In the genomic region with DNA sequence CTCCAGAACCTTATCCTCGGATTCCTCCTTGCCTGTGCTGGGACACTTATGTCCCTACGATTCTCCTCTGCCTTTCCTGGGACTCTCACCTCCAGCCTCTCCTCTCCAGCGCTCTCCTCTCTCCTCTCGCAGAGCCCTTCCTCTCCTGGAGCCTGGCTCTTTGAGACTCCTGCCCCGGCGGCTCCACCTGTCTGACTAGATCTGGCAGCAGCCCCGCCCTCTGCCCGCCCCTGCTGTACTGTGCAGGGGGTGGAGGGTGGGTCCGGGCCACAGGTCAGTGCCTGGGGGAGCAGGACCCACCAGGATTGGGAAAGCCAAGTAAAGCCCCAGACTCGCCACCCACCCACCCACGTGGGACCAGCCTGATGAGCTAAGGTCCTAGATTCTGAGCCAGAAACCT, we compare ENCODE assay signal across 8 cellular contexts. TPM values are rescaled to one million over a fixed set of nuclear protein-coding genes. Genes with fewer than 3 reads are reported as not detected.
DNase-seq lines count a peak whose midpoint lies in the region; ATAC-seq, FAIRE-seq and TF ChIP-seq lines count a peak whose summit lies in the region.

No MANE protein-coding gene starts in this region.

- no peak overlapping the region for H4K8ac ChIP-seq in H1 (ENCODE audit: extremely low read depth, insufficient read depth, low read length)
- no peak overlapping the region for H4K8ac ChIP-seq in neuronal stem cell (ENCODE audit: low read depth, low read length)

- H4K20me1 ChIP-seq in DND-41 (ENCODE audit: insufficient read depth, low read length) (peaks cover 8% of the 10 kb centered on the region; the same call in 1 of the 2 replicates), H1 (replicated peaks in 1 of 2; ENCODE audit: control insufficient read depth in 1 of 2, insufficient read depth in 2 of 2, low read length in 2 of 2) (peaks cover 5 to 15% of the 10 kb centered on the region in 2 experiments)

- no peak for TF ChIP-seq RAD21 in H1 (IDR thresholded peaks at IDR 0.05 in 1 of 2, conservative IDR thresholded peaks at IDR 0.05 in 1 of 2; ENCODE audit: low read depth in 2 of 2, low read length in 2 of 2)

- peak overlapping the region; percentile 1; the same call in 1 of the 2 replicates for H3K27ac ChIP-seq in DND-41 (ENCODE audit: low read length)
- H3K27ac ChIP-seq in H1 (ENCODE audit: low read depth, low read length): no peak overlapping the region
- no peak overlapping the region for H3K27ac ChIP-seq in neuronal stem cell (replicated peaks; ENCODE audit: low read length)
- H3K27ac ChIP-seq in WERI-Rb-1: no peak overlapping the region

- H3K9me3 ChIP-seq in DND-41 (ENCODE audit: insufficient read depth, low read length, severe bottlenecking) (no peaks in the 10 kb centered on the region), H1 (ENCODE audit: insufficient read depth in 2 of 2, low read depth in 1 of 2, low read length in 1 of 2) (no peaks in the 10 kb centered on the region), neuronal stem cell (replicated peaks in 1 of 2; ENCODE audit: control insufficient read depth in 2 of 2, insufficient read depth in 1 of 2, low read depth in 1 of 2, low read length in 2 of 2) (no peaks in the 10 kb centered on the region), WERI-Rb-1 (ENCODE audit: severe bottlenecking) (no peaks in the 10 kb centered on the region)

- H4K91ac ChIP-seq in H1 (replicated peaks; ENCODE audit: insufficient read length, low read length) (no peak overlapping the region), neuronal stem cell (ENCODE audit: low read depth, low read length, poor library complexity) (no peak overlapping the region)

- TF ChIP-seq POLR2A in H1 (IDR thresholded peaks at IDR 0.05; ENCODE audit: control extremely low read depth in 1 of 2, low read depth in 2 of 2, low read length in 2 of 2): no peak

- no peak overlapping the region for H2BK120ac ChIP-seq in H1 (replicated peaks; ENCODE audit: low read depth, low read length)
- no peak overlapping the region for H2BK120ac ChIP-seq in neuronal stem cell (ENCODE audit: low read depth, low read length)

- peaks cover 13% of the 10 kb centered on the region for H3K23me2 ChIP-seq in H1 (ENCODE audit: low read depth, low read length)

- H3K9ac ChIP-seq in DND-41 (ENCODE audit: low read depth, low read length) (peak overlapping the region; percentile 77; the same call in 1 of the 2 replicates), H1 (replicated peaks in 1 of 4; ENCODE audit: extremely low read depth in 1 of 4, low read depth in 3 of 4, low read length in 3 of 4) (no peak overlapping the region), neuronal stem cell (ENCODE audit: low read depth, low read length, poor library complexity) (no peak overlapping the region)

- no peak for TF ChIP-seq EP300 in H1 (IDR thresholded peaks at IDR 0.05; ENCODE audit: borderline replicate concordance in 1 of 2, low read depth in 2 of 2, low read length in 2 of 2)

- peak overlapping the region; percentile 96; the same call in 1 of the 2 replicates for H3K4me2 ChIP-seq in DND-41 (ENCODE audit: insufficient read depth, low read length)
- H3K4me2 ChIP-seq in H1 (ENCODE audit: insufficient read depth in 1 of 2, low read depth in 2 of 2, low read length in 2 of 2): peak overlapping the region; percentile 93 to 96
- no peak overlapping the region for H3K4me2 ChIP-seq in neuronal stem cell (ENCODE audit: insufficient read depth, low read length, poor library complexity, severe bottlenecking)

- ATAC-seq in DND-41 (ENCODE audit: insufficient read depth, low read depth): no peak
- no peak for ATAC-seq in HG02763 (IDR thresholded peaks at IDR 0.05; ENCODE audit: unreplicated experiment)
- no peak for ATAC-seq in HG02970 (IDR thresholded peaks at IDR 0.05; ENCODE audit: low FRiP score, unreplicated experiment)

- H2AFZ ChIP-seq in DND-41 (ENCODE audit: low read depth, low read length) (no peak overlapping the region), H1 (ENCODE audit: low read length) (no peak overlapping the region), neuronal stem cell (ENCODE audit: low read length) (no peak overlapping the region)

- POLR2A ChIA-PET in H1 (lab: Charles Lee; ENCODE audit: partially characterized antibody): interaction anchor here (0.8 to 1.8 kb wide), 3 partner anchors 8 to 12 kb away, joined by 3 to 5 read pairs (median 3); no protein-coding TSS in a partner anchor

- no peak for TF ChIP-seq CTCF in DND-41 (IDR thresholded peaks at IDR 0.05; ENCODE audit: borderline replicate concordance, extremely low read depth, low read length, poor library complexity, severe bottlenecking)
- no peak for TF ChIP-seq CTCF in H1 (IDR thresholded peaks at IDR 0.05; ENCODE audit: control extremely low read depth in 1 of 3, insufficient read depth in 1 of 3, low read depth in 1 of 3, low read length in 3 of 3)
- no peak for TF ChIP-seq CTCF in WERI-Rb-1 (IDR thresholded peaks at IDR 0.05; ENCODE audit: low read depth, low read length)

- H3K18ac ChIP-seq in H1 (ENCODE audit: extremely low read depth, low read length) (no peak overlapping the region; the same call in 1 of the 2 replicates), neuronal stem cell (ENCODE audit: low read length) (peak overlapping the region; percentile 21)

- H4K5ac ChIP-seq in H1 (ENCODE audit: insufficient read length, low read depth, low read length): no peak overlapping the region

- H3K56ac ChIP-seq in H1 (replicated peaks; ENCODE audit: insufficient read length, low read depth, low read length): no peak overlapping the region

- H3K79me1 ChIP-seq in H1 (ENCODE audit: low read depth, low read length) (peaks cover 9% of the 10 kb centered on the region), neuronal stem cell (ENCODE audit: low read depth, low read length) (peaks cover 4% of the 10 kb centered on the region)

- 53% methylated on average over 6 of the region's 11 CpGs; no CpG with 5 or more reads in 1 of the 2 experiments for WGBS in H1 (ENCODE audit: extremely low coverage in 1 of 2, insufficient coverage in 1 of 2, insufficient read length in 1 of 2, insufficient replicate concordance in 2 of 2, low coverage in 1 of 2, low lambda C conversion rate in 2 of 2, missing lambda C conversion rate in 1 of 2), 2 experiments
- no CpG with 5 or more reads among the region's 11 CpGs for WGBS in neuronal stem cell (ENCODE audit: extremely low coverage in 2 of 2, insufficient read length in 2 of 2, insufficient replicate concordance in 1 of 2), 2 donors

- H3K79me2 ChIP-seq in DND-41 (ENCODE audit: insufficient read depth, low read length) (peaks cover 46% of the 10 kb centered on the region), H1 (ENCODE audit: control insufficient read depth in 1 of 2, insufficient read depth in 2 of 2, low read length in 2 of 2) (peaks cover 0 to 5% of the 10 kb centered on the region in 2 experiments; a peak in 1 of 4 replicates)

- H2BK5ac ChIP-seq in H1 (ENCODE audit: low read depth, low read length): no peak overlapping the region
- H2BK5ac ChIP-seq in neuronal stem cell (ENCODE audit: low read length): no peak overlapping the region

- H2BK15ac ChIP-seq in H1 (ENCODE audit: low read length) (no peak overlapping the region), neuronal stem cell (ENCODE audit: low read length) (no peak overlapping the region)

- H2AK5ac ChIP-seq in H1 (ENCODE audit: low read depth, low read length) (no peak overlapping the region), neuronal stem cell (ENCODE audit: low read depth, low read length) (peak overlapping the region; percentile 47)

- no peak overlapping the region for H2BK12ac ChIP-seq in H1 (ENCODE audit: low read depth, low read length)
- H2BK12ac ChIP-seq in neuronal stem cell (ENCODE audit: low read length): no peak overlapping the region

- no peaks in the 10 kb centered on the region for H3K27me3 ChIP-seq in DND-41 (ENCODE audit: insufficient read depth, low read length, poor library complexity)
- no peaks in the 10 kb centered on the region for H3K27me3 ChIP-seq in H1 (replicated peaks in 1 of 4; ENCODE audit: control insufficient read depth in 3 of 4, extremely low read depth in 1 of 4, insufficient read depth in 3 of 4, low read length in 3 of 4)
- H3K27me3 ChIP-seq in neuronal stem cell (ENCODE audit: control insufficient read depth in 3 of 3, insufficient read depth in 3 of 3, low read depth in 1 of 3, low read length in 3 of 3): no peaks in the 10 kb centered on the region
- H3K27me3 ChIP-seq in WERI-Rb-1 (ENCODE audit: insufficient read depth, low read depth, severe bottlenecking): no peaks in the 10 kb centered on the region

- no peak overlapping the region for H3K23ac ChIP-seq in H1 (ENCODE audit: insufficient read length)
- no peak overlapping the region for H3K23ac ChIP-seq in neuronal stem cell (ENCODE audit: low read depth, low read length, poor library complexity)

- H2BK20ac ChIP-seq in H1 (ENCODE audit: low read length): no peak overlapping the region

- H3K14ac ChIP-seq in H1 (ENCODE audit: insufficient read length): no peak overlapping the region
- no peak overlapping the region for H3K14ac ChIP-seq in neuronal stem cell (ENCODE audit: low read length)

- no peak overlapping the region for H3K4ac ChIP-seq in H1 (replicated peaks; ENCODE audit: insufficient read length, low read depth, low read length)
- H3K4ac ChIP-seq in neuronal stem cell (ENCODE audit: low read length): no peak overlapping the region

- H3K36me3 ChIP-seq in DND-41 (ENCODE audit: insufficient read depth, low read length) (peaks cover 49% of the 10 kb centered on the region), H1 (ENCODE audit: control insufficient read depth in 2 of 4, insufficient read depth in 4 of 4, low read length in 3 of 4) (peaks cover 14 to 41% (median 23%) of the 10 kb centered on the region in 4 experiments), neuronal stem cell (replicated peaks in 1 of 2; ENCODE audit: control insufficient read depth in 2 of 2, insufficient read depth in 2 of 2, low read length in 2 of 2) (peaks cover 29 to 43% of the 10 kb centered on the region in 2 donors), WERI-Rb-1 (peaks cover 48% of the 10 kb centered on the region)

- H3K4me1 ChIP-seq in DND-41 (ENCODE audit: insufficient read depth, low read length): peaks cover 37% of the 10 kb centered on the region
- peaks cover 4 to 21% (median 13%) of the 10 kb centered on the region in 4 experiments for H3K4me1 ChIP-seq in H1 (replicated peaks in 1 of 4; ENCODE audit: control insufficient read depth in 3 of 4, insufficient read depth in 4 of 4, low read length in 3 of 4)
- H3K4me1 ChIP-seq in neuronal stem cell (ENCODE audit: control insufficient read depth in 2 of 2, insufficient read depth in 1 of 2, low read depth in 1 of 2, low read length in 2 of 2): peaks cover 14 to 30% of the 10 kb centered on the region in 2 donors

- CTCF ChIA-PET in H1 (lab: Charles Lee; ENCODE audit: partially characterized antibody): interaction anchor here (1.1 kb wide), 1 partner anchor 16 kb away, joined by 3 read pairs; no protein-coding TSS in a partner anchor

- peak overlapping the region in 1 of 2 experiments; percentile 87; a peak in 1 of 4 replicates for H3K4me3 ChIP-seq in DND-41 (ENCODE audit: low read depth in 1 of 2, low read length in 2 of 2)
- H3K4me3 ChIP-seq in H1 (ENCODE audit: extremely low read depth in 1 of 4, insufficient read depth in 2 of 4, low read depth in 3 of 4, low read length in 4 of 4): peak overlapping the region in 2 of 4 experiments; percentile 33 to 68; a peak in 3 of 8 replicates
- H3K4me3 ChIP-seq in neuronal stem cell (ENCODE audit: low read length in 2 of 2): no peak overlapping the region
- no peak overlapping the region for H3K4me3 ChIP-seq in WERI-Rb-1 (ENCODE audit: low read depth, low read length)

- no peak for DNase-seq in DND-41
- DNase-seq in NCI-H526 treated with DMSO at 0.1 percent for 48 hours (lab: John Stamatoyannopoulos, UW): peak; percentile 60
- peak in 1 of 2 experiments; percentile 71 for DNase-seq in H1 (ENCODE audit: low read depth in 1 of 2, low spot score in 2 of 2)
- no peak for DNase-seq in neuronal stem cell (ENCODE audit: low spot score)
- DNase-seq in NCI-H2029 treated with DMSO at 0.1 percent for 48 hours (lab: John Stamatoyannopoulos, UW): no peak
- DNase-seq in WERI-Rb-1: no peak

- FAIRE-seq in H1 (lab: Jason Lieb, UNC): no peak

RNA-seq across cellular contexts. Expression of gene ELOVL1, which starts 1.6 kb away (rescaled TPM):
- 28.5 and 29.1 TPM in 2 replicates for total RNA-seq in H1 (2021; fragmentation: NEBNext Ultra II Directional; extraction: Animal tissue kit (Norgen Biotek cat#: 25700))
- polyA plus RNA-seq in H1 (2011; rRNA removed): 58.2 and 68.1 TPM in 2 replicates
- polyA plus RNA-seq in H1 (2011; cell fraction: cytosol; rRNA removed): 51.4 TPM
- 64.0 TPM for polyA plus RNA-seq in H1 (2011; cell fraction: nucleus; rRNA removed)
- polyA plus RNA-seq in H1 (2012, experiment 1 of 2): 31.0 to 38.0 TPM (median 34.5 TPM) in 4 replicates
- polyA plus RNA-seq in H1 (2012, experiment 2 of 2): 57.9 TPM
- 45.0 TPM for polyA plus RNA-seq in H1 (2013, experiment 1 of 2)
- 50.2 TPM for polyA plus RNA-seq in H1 (2013, experiment 2 of 2)
- 35.7 and 45.3 TPM in 2 replicates for polyA minus RNA-seq in H1 (2011; rRNA and poly(A)+ RNA removed)
- 11.2 TPM for polyA minus RNA-seq in H1 (2011; cell fraction: cytosol; rRNA and poly(A)+ RNA removed)
- 12.0 TPM for polyA minus RNA-seq in H1 (2011; cell fraction: nucleus; rRNA and poly(A)+ RNA removed)
- 16.3 TPM for polyA plus RNA-seq in neuronal stem cell (2013, experiment 1 of 2)
- polyA plus RNA-seq in neuronal stem cell (2013, experiment 2 of 2): 15.7 TPM

RNA-seq across cellular contexts. Expression of gene CDC20, which starts 7.4 kb away (rescaled TPM):
- total RNA-seq in H1 (2021; fragmentation: NEBNext Ultra II Directional; extraction: Animal tissue kit (Norgen Biotek cat#: 25700)): 221 and 252 TPM in 2 replicates
- polyA plus RNA-seq in H1 (2011; rRNA removed): 214 and 350 TPM in 2 replicates
- polyA plus RNA-seq in H1 (2011; cell fraction: cytosol; rRNA removed): 234 TPM
- 399 TPM for polyA plus RNA-seq in H1 (2011; cell fraction: nucleus; rRNA removed)
- 231 to 283 TPM (median 258 TPM) in 4 replicates for polyA plus RNA-seq in H1 (2012, experiment 1 of 2)
- 321 TPM for polyA plus RNA-seq in H1 (2012, experiment 2 of 2)
- polyA plus RNA-seq in H1 (2013, experiment 1 of 2): 136 TPM
- 131 TPM for polyA plus RNA-seq in H1 (2013, experiment 2 of 2)
- polyA minus RNA-seq in H1 (2011; rRNA and poly(A)+ RNA removed): 219 and 368 TPM in 2 replicates
- polyA minus RNA-seq in H1 (2011; cell fraction: cytosol; rRNA and poly(A)+ RNA removed): 160 TPM
- polyA minus RNA-seq in H1 (2011; cell fraction: nucleus; rRNA and poly(A)+ RNA removed): 98.7 TPM
- 166 TPM for polyA plus RNA-seq in neuronal stem cell (2013, experiment 1 of 2)
- polyA plus RNA-seq in neuronal stem cell (2013, experiment 2 of 2): 165 TPM

RNA-seq across cellular contexts. Expression of gene MED8, which starts 23.4 kb away (rescaled TPM):
- total RNA-seq in H1 (2021; fragmentation: NEBNext Ultra II Directional; extraction: Animal tissue kit (Norgen Biotek cat#: 25700)): 19.5 and 20.6 TPM in 2 replicates
- polyA plus RNA-seq in H1 (2011; rRNA removed): 6.7 and 7.0 TPM in 2 replicates
- 9.7 TPM for polyA plus RNA-seq in H1 (2011; cell fraction: cytosol; rRNA removed)
- 13.6 TPM for polyA plus RNA-seq in H1 (2011; cell fraction: nucleus; rRNA removed)
- polyA plus RNA-seq in H1 (2012, experiment 1 of 2): 19.8 to 23.8 TPM (median 22.3 TPM) in 4 replicates
- polyA plus RNA-seq in H1 (2012, experiment 2 of 2): 8.5 TPM
- polyA plus RNA-seq in H1 (2013, experiment 1 of 2): 12.8 TPM
- 14.3 TPM for polyA plus RNA-seq in H1 (2013, experiment 2 of 2)
- polyA minus RNA-seq in H1 (2011; rRNA and poly(A)+ RNA removed): 5.1 and 9.8 TPM in 2 replicates
- 5.2 TPM for polyA minus RNA-seq in H1 (2011; cell fraction: cytosol; rRNA and poly(A)+ RNA removed)
- 13.1 TPM for polyA minus RNA-seq in H1 (2011; cell fraction: nucleus; rRNA and poly(A)+ RNA removed)
- polyA plus RNA-seq in neuronal stem cell (2013, experiment 1 of 2): 15.7 TPM
- 16.3 TPM for polyA plus RNA-seq in neuronal stem cell (2013, experiment 2 of 2)

RNA-seq across cellular contexts. Expression of gene SZT2, which starts 23.5 kb away (rescaled TPM):
- total RNA-seq in H1 (2021; fragmentation: NEBNext Ultra II Directional; extraction: Animal tissue kit (Norgen Biotek cat#: 25700)): 12.9 and 13.8 TPM in 2 replicates
- polyA plus RNA-seq in H1 (2011; rRNA removed): 4.7 and 8.0 TPM in 2 replicates
- 3.8 TPM for polyA plus RNA-seq in H1 (2011; cell fraction: cytosol; rRNA removed)
- 35.9 TPM for polyA plus RNA-seq in H1 (2011; cell fraction: nucleus; rRNA removed)
- 6.5 to 8.1 TPM (median 6.7 TPM) in 4 replicates for polyA plus RNA-seq in H1 (2012, experiment 1 of 2)
- 13.4 TPM for polyA plus RNA-seq in H1 (2012, experiment 2 of 2)
- 5.2 TPM for polyA plus RNA-seq in H1 (2013, experiment 1 of 2)
- 3.5 TPM for polyA plus RNA-seq in H1 (2013, experiment 2 of 2)
- polyA minus RNA-seq in H1 (2011; rRNA and poly(A)+ RNA removed): 30.2 and 31.0 TPM in 2 replicates
- polyA minus RNA-seq in H1 (2011; cell fraction: cytosol; rRNA and poly(A)+ RNA removed): 6.6 TPM
- 40.9 TPM for polyA minus RNA-seq in H1 (2011; cell fraction: nucleus; rRNA and poly(A)+ RNA removed)
- polyA plus RNA-seq in neuronal stem cell (2013, experiment 1 of 2): 4.2 TPM
- 4.0 TPM for polyA plus RNA-seq in neuronal stem cell (2013, experiment 2 of 2)

RNA-seq across cellular contexts. Expression of gene MPL, which starts 28.6 kb away (rescaled TPM):
- not detected in 2 replicates for total RNA-seq in H1 (2021; fragmentation: NEBNext Ultra II Directional; extraction: Animal tissue kit (Norgen Biotek cat#: 25700))
- 0.08 and 0.11 TPM in 2 replicates for polyA plus RNA-seq in H1 (2011; rRNA removed)
- not detected for polyA plus RNA-seq in H1 (2011; cell fraction: cytosol; rRNA removed)
- 0.07 TPM for polyA plus RNA-seq in H1 (2011; cell fraction: nucleus; rRNA removed)
- 0.27 to 0.55 TPM (median 0.43 TPM) in 3 of 4 replicates, not detected in the other for polyA plus RNA-seq in H1 (2012, experiment 1 of 2)
- not detected for polyA plus RNA-seq in H1 (2012, experiment 2 of 2)
- 0.04 TPM for polyA plus RNA-seq in H1 (2013, experiment 1 of 2)
- 0.09 TPM for polyA plus RNA-seq in H1 (2013, experiment 2 of 2)
- 0.15 TPM in 1 of 2 replicates, not detected in the other for polyA minus RNA-seq in H1 (2011; rRNA and poly(A)+ RNA removed)
- not detected for polyA minus RNA-seq in H1 (2011; cell fraction: cytosol; rRNA and poly(A)+ RNA removed)
- polyA minus RNA-seq in H1 (2011; cell fraction: nucleus; rRNA and poly(A)+ RNA removed): not detected
- not detected for polyA plus RNA-seq in neuronal stem cell (2013, experiment 1 of 2)
- polyA plus RNA-seq in neuronal stem cell (2013, experiment 2 of 2): not detected
